In the genomic region with DNA sequence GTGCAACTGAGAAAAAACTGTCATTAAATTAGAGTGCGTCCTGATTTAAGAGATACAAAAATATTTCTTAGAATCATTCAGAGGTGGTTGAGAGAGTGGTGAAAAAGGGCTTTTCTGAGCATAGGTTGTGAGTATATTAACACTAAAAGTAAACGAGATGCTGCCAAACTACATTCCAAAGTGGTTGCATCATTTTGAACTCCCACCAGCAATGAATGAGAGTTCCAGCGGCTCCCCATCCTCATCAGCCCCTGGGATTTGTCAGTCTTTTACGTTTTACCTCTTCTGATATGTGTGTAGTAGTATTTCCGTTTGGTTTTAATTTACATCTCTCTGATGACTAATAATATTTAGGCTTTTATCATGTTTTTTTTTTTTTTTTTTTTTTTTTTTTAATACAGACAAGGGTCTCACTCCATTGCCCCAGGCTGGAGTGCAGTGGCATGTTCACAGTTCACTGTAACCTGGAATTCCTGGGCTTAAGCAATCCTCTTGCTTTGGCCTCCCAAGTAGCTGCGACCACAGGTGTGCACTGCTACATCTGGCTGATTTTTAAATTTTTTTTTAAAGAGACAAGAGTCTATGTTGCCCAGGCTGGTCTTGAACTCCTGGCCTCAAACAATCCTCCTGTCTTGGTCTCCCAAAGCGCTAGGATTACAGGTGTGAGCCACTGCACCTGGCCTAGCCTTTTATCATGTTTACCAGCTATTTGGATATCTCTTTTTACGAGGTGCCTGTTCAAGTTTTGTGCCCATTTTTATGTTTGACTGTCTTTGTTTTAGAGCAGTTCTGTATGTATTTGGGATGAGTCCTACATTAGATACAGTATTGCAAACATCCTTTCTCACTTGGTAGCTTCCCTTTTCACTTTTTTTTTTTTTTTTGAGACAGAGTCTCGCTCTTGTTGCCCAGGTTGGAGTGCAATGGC, we compare ENCODE assay signal across 1 cellular context.
TF ChIP-seq lines count a peak whose summit lies in the region.

No MANE protein-coding gene starts in this region.

TF ChIP-seq in HepG2, 621 proteins besides CTCF, POLR2A, EP300 and RAD21 (continues in another document):
- TF ChIP-seq ZNF205 (CRISPR knock-in tag; IDR thresholded peaks at IDR 0.05) (no peak), ZNF256 (CRISPR knock-in tag; conservative IDR thresholded peaks at IDR 0.05) (no peak), ZNF773 (CRISPR knock-in tag; IDR thresholded peaks at IDR 0.05; ENCODE audit: borderline replicate concordance) (no peak), CEBPB (IDR thresholded peaks at IDR 0.05; ENCODE audit: borderline replicate concordance, low read depth, low read length) (peak; percentile 56; the same call in 1 of the 2 replicates), ZNF761 (CRISPR knock-in tag; conservative IDR thresholded peaks at IDR 0.05) (no peak), TAF15 (IDR thresholded peaks at IDR 0.05; ENCODE audit: low read depth, low read length, poor library complexity, severe bottlenecking) (no peak), ZNF234 (CRISPR knock-in tag; conservative IDR thresholded peaks at IDR 0.05) (no peak), SRF (IDR thresholded peaks at IDR 0.05; ENCODE audit: low read depth, low read length) (no peak), ARNT (IDR thresholded peaks at IDR 0.05) (no peak), CEBPG (CRISPR knock-in tag; IDR thresholded peaks at IDR 0.05) (peak; percentile 67), SALL2 (CRISPR knock-in tag; IDR thresholded peaks at IDR 0.05) (no peak), PTBP1 (IDR thresholded peaks at IDR 0.05; ENCODE audit: low read depth, low read length, poor library complexity, severe bottlenecking) (no peak), PCBP2 (optimal IDR thresholded peaks at IDR 0.05; ENCODE audit: low read depth, low read length, poor library complexity, severe bottlenecking) (no peak), ATF2 (CRISPR knock-in tag; IDR thresholded peaks at IDR 0.05) (peak; percentile 53; the same call in 1 of the 2 replicates), ZNF552 (CRISPR knock-in tag; IDR thresholded peaks at IDR 0.05; ENCODE audit: borderline replicate concordance) (no peak), ARNT2 (CRISPR knock-in tag; IDR thresholded peaks at IDR 0.05; ENCODE audit: low read depth) (no peak), HOXA7 (CRISPR knock-in tag; IDR thresholded peaks at IDR 0.05) (no peak), ZBED4 (CRISPR knock-in tag; IDR thresholded peaks at IDR 0.05; ENCODE audit: borderline replicate concordance) (no peak), ZSCAN20 (CRISPR knock-in tag; IDR thresholded peaks at IDR 0.05; ENCODE audit: borderline replicate concordance) (no peak), ZNF317 (CRISPR knock-in tag; IDR thresholded peaks at IDR 0.05) (peak; percentile 88), FIP1L1 (IDR thresholded peaks at IDR 0.05; ENCODE audit: borderline replicate concordance, insufficient read depth, low read depth, low read length) (no peak), NFIC (IDR thresholded peaks at IDR 0.05; ENCODE audit: low read length) (no peak), ZMAT5 (CRISPR knock-in tag; IDR thresholded peaks at IDR 0.05; ENCODE audit: borderline replicate concordance, low read depth) (no peak), MAX (IDR thresholded peaks at IDR 0.05) (no peak), HMG20A (CRISPR knock-in tag; IDR thresholded peaks at IDR 0.05; ENCODE audit: borderline replicate concordance) (no peak), PLSCR1 (CRISPR knock-in tag; IDR thresholded peaks at IDR 0.05; ENCODE audit: borderline replicate concordance) (no peak), ATF7 (IDR thresholded peaks at IDR 0.05) (0 out of 2 replicates have a peak, but pooled peaks have one; percentile 19), ATF7 (CRISPR knock-in tag; IDR thresholded peaks at IDR 0.05) (no peak), TBX3 (IDR thresholded peaks at IDR 0.05; ENCODE audit: borderline replicate concordance) (no peak), TEAD3 (CRISPR knock-in tag; optimal IDR thresholded peaks at IDR 0.05; ENCODE audit: borderline replicate concordance) (peak; percentile 58), PRDM4 (CRISPR knock-in tag; IDR thresholded peaks at IDR 0.05; ENCODE audit: borderline replicate concordance) (no peak)
- TF ChIP-seq, protein P1, sequence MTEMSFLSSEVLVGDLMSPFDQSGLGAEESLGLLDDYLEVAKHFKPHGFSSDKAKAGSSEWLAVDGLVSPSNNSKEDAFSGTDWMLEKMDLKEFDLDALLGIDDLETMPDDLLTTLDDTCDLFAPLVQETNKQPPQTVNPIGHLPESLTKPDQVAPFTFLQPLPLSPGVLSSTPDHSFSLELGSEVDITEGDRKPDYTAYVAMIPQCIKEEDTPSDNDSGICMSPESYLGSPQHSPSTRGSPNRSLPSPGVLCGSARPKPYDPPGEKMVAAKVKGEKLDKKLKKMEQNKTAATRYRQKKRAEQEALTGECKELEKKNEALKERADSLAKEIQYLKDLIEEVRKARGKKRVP (CRISPR knock-in tag; IDR thresholded peaks at IDR 0.05): peak in 1 of 2 experiments; percentile 55; a peak in 1 of 4 replicates
- TF ChIP-seq, protein P2, sequence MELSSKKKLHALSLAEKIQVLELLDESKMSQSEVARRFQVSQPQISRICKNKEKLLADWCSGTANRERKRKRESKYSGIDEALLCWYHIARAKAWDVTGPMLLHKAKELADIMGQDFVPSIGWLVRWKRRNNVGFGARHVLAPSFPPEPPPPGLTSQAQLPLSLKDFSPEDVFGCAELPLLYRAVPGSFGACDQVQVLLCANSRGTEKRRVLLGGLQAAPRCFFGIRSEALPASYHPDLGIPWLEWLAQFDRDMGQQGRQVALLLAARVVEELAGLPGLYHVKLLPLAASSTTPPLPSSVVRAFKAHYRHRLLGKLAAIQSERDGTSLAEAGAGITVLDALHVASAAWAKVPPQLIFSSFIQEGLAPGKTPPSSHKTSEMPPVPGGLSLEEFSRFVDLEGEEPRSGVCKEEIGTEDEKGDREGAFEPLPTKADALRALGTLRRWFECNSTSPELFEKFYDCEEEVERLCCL (CRISPR knock-in tag; IDR thresholded peaks at IDR 0.05; ENCODE audit: borderline replicate concordance): no peak
- TF ChIP-seq, protein P3, sequence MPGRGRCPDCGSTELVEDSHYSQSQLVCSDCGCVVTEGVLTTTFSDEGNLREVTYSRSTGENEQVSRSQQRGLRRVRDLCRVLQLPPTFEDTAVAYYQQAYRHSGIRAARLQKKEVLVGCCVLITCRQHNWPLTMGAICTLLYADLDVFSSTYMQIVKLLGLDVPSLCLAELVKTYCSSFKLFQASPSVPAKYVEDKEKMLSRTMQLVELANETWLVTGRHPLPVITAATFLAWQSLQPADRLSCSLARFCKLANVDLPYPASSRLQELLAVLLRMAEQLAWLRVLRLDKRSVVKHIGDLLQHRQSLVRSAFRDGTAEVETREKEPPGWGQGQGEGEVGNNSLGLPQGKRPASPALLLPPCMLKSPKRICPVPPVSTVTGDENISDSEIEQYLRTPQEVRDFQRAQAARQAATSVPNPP (CRISPR knock-in tag; IDR thresholded peaks at IDR 0.05): no peak
- TF ChIP-seq, protein P4, sequence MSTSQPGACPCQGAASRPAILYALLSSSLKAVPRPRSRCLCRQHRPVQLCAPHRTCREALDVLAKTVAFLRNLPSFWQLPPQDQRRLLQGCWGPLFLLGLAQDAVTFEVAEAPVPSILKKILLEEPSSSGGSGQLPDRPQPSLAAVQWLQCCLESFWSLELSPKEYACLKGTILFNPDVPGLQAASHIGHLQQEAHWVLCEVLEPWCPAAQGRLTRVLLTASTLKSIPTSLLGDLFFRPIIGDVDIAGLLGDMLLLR (CRISPR knock-in tag; IDR thresholded peaks at IDR 0.05): no peak
- TF ChIP-seq, protein P5, sequence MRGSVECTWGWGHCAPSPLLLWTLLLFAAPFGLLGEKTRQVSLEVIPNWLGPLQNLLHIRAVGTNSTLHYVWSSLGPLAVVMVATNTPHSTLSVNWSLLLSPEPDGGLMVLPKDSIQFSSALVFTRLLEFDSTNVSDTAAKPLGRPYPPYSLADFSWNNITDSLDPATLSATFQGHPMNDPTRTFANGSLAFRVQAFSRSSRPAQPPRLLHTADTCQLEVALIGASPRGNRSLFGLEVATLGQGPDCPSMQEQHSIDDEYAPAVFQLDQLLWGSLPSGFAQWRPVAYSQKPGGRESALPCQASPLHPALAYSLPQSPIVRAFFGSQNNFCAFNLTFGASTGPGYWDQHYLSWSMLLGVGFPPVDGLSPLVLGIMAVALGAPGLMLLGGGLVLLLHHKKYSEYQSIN (CRISPR knock-in tag; IDR thresholded peaks at IDR 0.05; ENCODE audit: borderline replicate concordance): no peak
- TF ChIP-seq, protein P6, sequence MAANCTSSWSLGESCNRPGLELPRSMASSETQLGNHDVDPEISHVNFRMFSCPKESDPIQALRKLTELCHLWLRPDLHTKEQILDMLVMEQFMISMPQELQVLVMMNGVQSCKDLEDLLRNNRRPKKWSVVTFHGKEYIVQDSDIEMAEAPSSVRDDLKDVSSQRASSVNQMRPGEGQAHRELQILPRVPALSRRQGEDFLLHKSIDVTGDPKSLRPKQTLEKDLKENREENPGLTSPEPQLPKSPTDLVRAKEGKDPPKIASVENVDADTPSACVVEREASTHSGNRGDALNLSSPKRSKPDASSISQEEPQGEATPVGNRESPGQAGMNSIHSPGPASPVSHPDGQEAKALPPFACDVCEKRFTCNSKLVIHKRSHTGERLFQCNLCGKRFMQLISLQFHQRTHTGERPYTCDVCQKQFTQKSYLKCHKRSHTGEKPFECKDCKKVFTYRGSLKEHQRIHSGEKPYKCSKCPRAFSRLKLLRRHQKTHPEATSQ (CRISPR knock-in tag; IDR thresholded peaks at IDR 0.05; ENCODE audit: borderline replicate concordance): no peak
